Comparison of ENCODE assay signal across 17 cellular contexts in the genomic region with DNA sequence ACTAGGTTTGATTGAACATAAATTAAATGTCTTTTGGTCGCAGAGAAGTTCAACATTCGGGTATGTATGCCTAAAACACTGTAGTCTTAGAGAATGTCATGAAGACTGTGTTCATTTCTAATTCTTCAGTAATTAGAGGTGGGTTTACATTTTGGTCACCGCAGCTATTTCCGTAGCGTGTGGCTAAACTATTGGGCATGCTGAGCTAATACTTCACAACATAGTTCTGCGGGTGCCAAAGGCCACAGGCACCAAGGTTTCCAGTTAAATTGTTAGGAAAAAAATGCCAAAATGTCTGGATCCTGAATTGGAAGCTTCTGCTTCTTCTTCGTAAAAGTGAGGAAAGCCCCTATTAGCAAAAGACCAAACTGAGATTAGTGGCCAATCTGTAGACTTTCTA. TPM values are rescaled to one million over a fixed set of nuclear protein-coding genes. Genes with fewer than 3 reads are reported as not detected.
"Had no signal": no experiment of that assay in that cellular context is flagged by ENCODE, and none has a peak within 500 bp of the region (broad histone marks: within the 10 kb centered on the region; RNA-seq: fewer than 3 reads in every experiment).

No MANE protein-coding gene starts in this region.

- H3K4me1 ChIP-seq: breast epithelium, gastrocnemius medialis, heart right ventricle, lower lobe of right lung, pancreas, upper lobe of right lung had no signal

- H3K36me3 Mint-ChIP-seq: naive B cell had no signal

- H3K9me3 ChIP-seq: breast epithelium, gastrocnemius medialis, heart right ventricle, lower lobe of right lung, pancreas, thoracic aorta, upper lobe of right lung had no signal

- H3K27me3 ChIP-seq: breast epithelium, gastrocnemius medialis, heart right ventricle, pancreas, upper lobe of right lung had no signal

- FAIRE-seq: pancreas had no signal

- ATAC-seq: gastrocnemius medialis, heart right ventricle, sciatic nerve had no signal

- H3K4me3 ChIP-seq: breast epithelium, gastrocnemius medialis, heart right ventricle, lower lobe of right lung, pancreas, thoracic aorta, upper lobe of right lung had no signal

- DNase-seq: activated CD4-positive, CD25-positive, alpha-beta regulatory T cell; activated CD8-positive, alpha-beta memory T cell treated with anti-CD3 and anti-CD28 coated beads, Interleukin-2, amount 50 U/mL, for 48 hours; activated naive CD4-positive, alpha-beta T cell; cerebellar nuclear complex; effector CD8-positive, alpha-beta T cell; gastrocnemius medialis; heart right ventricle; lower lobe of right lung; naive B cell; stimulated activated CD4-positive, alpha-beta T cell treated with anti-CD3 and anti-CD28 coated beads, Interleukin-12 subunit alpha, Interleukin-12 subunit beta, amount 100 ng/mL, for 4 hours; upper lobe of right lung had no signal

- H3K4me1 Mint-ChIP-seq: activated CD4-positive, alpha-beta T cell treated with anti-CD3 and anti-CD28 coated beads, Interleukin-2, amount 10 ng/mL, durations not matched to agents 24 days and 14 days; naive B cell had no signal

- H3K36me3 ChIP-seq: breast epithelium, gastrocnemius medialis, heart right ventricle, lower lobe of right lung, pancreas, thoracic aorta, upper lobe of right lung had no signal

- H3K27ac ChIP-seq: breast epithelium, gastrocnemius medialis, heart right ventricle, lower lobe of right lung, pancreas, thoracic aorta, upper lobe of right lung had no signal

- H3K27ac Mint-ChIP-seq: activated CD4-positive, alpha-beta T cell treated with anti-CD3 and anti-CD28 coated beads, Interleukin-2, amount 10 ng/mL, durations not matched to agents 24 days and 14 days; T-helper 2 cell treated with Interferon-gamma antibody and Interleukin-4, amounts not matched to agents 5 μg/mL and 100 μg/mL, for 36 hours had no signal

- H3K9me3 Mint-ChIP-seq: activated CD4-positive, alpha-beta T cell treated with anti-CD3 and anti-CD28 coated beads, Interleukin-2, amount 10 ng/mL, durations not matched to agents 24 days and 14 days; naive B cell; T-helper 2 cell treated with Interferon-gamma antibody and Interleukin-4, amounts not matched to agents 5 μg/mL and 100 μg/mL, for 36 hours had no signal

- H3K4me3 Mint-ChIP-seq: activated CD4-positive, alpha-beta T cell treated with anti-CD3 and anti-CD28 coated beads, Interleukin-2, amount 10 ng/mL, durations not matched to agents 24 days and 14 days; naive B cell; T-helper 2 cell treated with Interferon-gamma antibody and Interleukin-4, amounts not matched to agents 5 μg/mL and 100 μg/mL, for 36 hours had no signal

RNA-seq across cellular contexts. Expression of a gene that starts 25.1 kb away (rescaled TPM):
- total RNA-seq: activated CD4-positive, alpha-beta T cell treated with anti-CD3 and anti-CD28 coated beads, Interleukin-2, amount 10 ng/mL, durations not matched to agents 24 days and 14 days; gastrocnemius medialis; heart right ventricle; sciatic nerve; thoracic aorta; upper lobe of right lung had no signal
- polyA plus RNA-seq: heart right ventricle had no signal
